ENCODE assay signal across 8 cellular contexts in genomic region chr2:74147729-74148456, GRCh38. TPM values are rescaled to one million over a fixed set of nuclear protein-coding genes. Genes with fewer than 3 reads are reported as not detected.
DNase-seq lines count a peak whose midpoint lies in the region; FAIRE-seq and TF ChIP-seq lines count a peak whose summit lies in the region.

A gene with protein sequence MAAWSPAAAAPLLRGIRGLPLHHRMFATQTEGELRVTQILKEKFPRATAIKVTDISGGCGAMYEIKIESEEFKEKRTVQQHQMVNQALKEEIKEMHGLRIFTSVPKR (minus strand): TSS chr2:74147912. CDS start chr2:74147874, 38 bp downstream.

- H3K9me3 ChIP-seq in ES-I3 (ENCODE audit: control insufficient read depth, insufficient read depth, low read length) (no peaks in the 10 kb centered on the region), GM23248 (ENCODE audit: low read depth) (no peaks in the 10 kb centered on the region), suprapubic skin (no peaks in the 10 kb centered on the region)

- H3F3A ChIP-seq in GM23248 (ENCODE audit: insufficient read depth) = peaks cover 46% of the 10 kb centered on the region

- H3K27ac ChIP-seq in GM23248 (peak within 1 kb of the TSS; percentile 35), suprapubic skin (no peak within 1 kb of the TSS)

- no peaks in the 10 kb centered on the region for H4K20me1 ChIP-seq in GM23248 (ENCODE audit: insufficient read depth)

- DNase-seq in GM23248 (peak; percentile 90), Kasumi-1 (lab: John Stamatoyannopoulos, UW) (peak; percentile 81 to 83), activated gamma-delta T cell (lab: John Stamatoyannopoulos, UW) (peak; percentile 71), frontal cortex (ENCODE audit: low spot score in 2 of 2) (peak; percentile 93 to 95), nucleus accumbens (lab: John Stamatoyannopoulos, UW) (peak in 54 of 56 donors; percentile 46 to 89 (median 77)), suprapubic skin (ENCODE audit: low spot score in 2 of 2) (peak; percentile 88 to 90)

- H3K4me3 ChIP-seq in GM23248 (peak within 1 kb of the TSS; percentile 88), suprapubic skin (peak within 1 kb of the TSS; percentile 87)

- TF ChIP-seq POLR2A in Raji (IDR thresholded peaks at IDR 0.05; ENCODE audit: insufficient read depth, low read depth, low read length) = peak; percentile 91
- TF ChIP-seq POLR2A in suprapubic skin (IDR thresholded peaks at IDR 0.05) = no peak

- H3K79me2 ChIP-seq in GM23248 (ENCODE audit: insufficient read depth) = peaks cover 18% of the 10 kb centered on the region

- no peaks in the 10 kb centered on the region for H3K9me2 ChIP-seq in GM23248 (ENCODE audit: insufficient read depth)

- H3K9ac ChIP-seq in ES-I3 (ENCODE audit: low read depth, low read length) (peak within 1 kb of the TSS; percentile 93), GM23248 (peak within 1 kb of the TSS; percentile 80)

- FAIRE-seq in frontal cortex (lab: Jason Lieb, UNC) = no peak

- TF ChIP-seq EP300 in suprapubic skin (IDR thresholded peaks at IDR 0.05) = no peak

- TF ChIP-seq CTCF in suprapubic skin (IDR thresholded peaks at IDR 0.05) = peak in 1 of 2 donors; percentile 73

- in situ Hi-C loops in GM23248 (cut with MboI) = no loop called here

- peak within 1 kb of the TSS; percentile 96 for H3K4me2 ChIP-seq in GM23248 (ENCODE audit: unreplicated experiment)

- WGBS in GM23248 (ENCODE audit: low coverage in 1 of 2, low lambda C conversion rate in 2 of 2, missing lambda C conversion rate in 2 of 2), 2 experiments = 2 to 3% methylated on average over 41 to 50 of the region's 67 CpGs
- 5% methylated on average over 46 of the region's 67 CpGs for WGBS in suprapubic skin

- H3K36me3 ChIP-seq in ES-I3 (ENCODE audit: insufficient read depth, low read length) = peaks cover 15% of the 10 kb centered on the region; the same call in 1 of the 2 replicates
- H3K36me3 ChIP-seq in GM23248 (ENCODE audit: low read depth) = peaks cover 7% of the 10 kb centered on the region
- no peaks in the 10 kb centered on the region for H3K36me3 ChIP-seq in suprapubic skin

- peak within 1 kb of the TSS; percentile 97 for H2AFZ ChIP-seq in GM23248

- H3K4me1 ChIP-seq in ES-I3 (ENCODE audit: insufficient read depth, low read length) (peaks cover 10% of the 10 kb centered on the region), GM23248 (ENCODE audit: insufficient read depth) (peaks cover 7% of the 10 kb centered on the region), suprapubic skin (peaks cover 20% of the 10 kb centered on the region)

- H3K27me3 ChIP-seq in GM23248 (replicated peaks; ENCODE audit: insufficient read depth) (no peaks in the 10 kb centered on the region), suprapubic skin (no peaks in the 10 kb centered on the region)

RNA-seq across cellular contexts. Expression of the gene that starts here (rescaled TPM):
- total RNA-seq in GM23248 (2014; rRNA removed; shearing (Covaris generic)) = 46.2 and 63.7 TPM in 2 replicates
- 104 and 109 TPM in 2 replicates for polyA plus RNA-seq in GM23248 (2016; fragmentation: Nextera tagmentation; extraction: Ambion mirVana)
- total RNA-seq in frontal cortex = 29.8 TPM
- total RNA-seq in suprapubic skin = 10 to 100 TPM; 18.9 to 44.0 (median 28.1) TPM
